Comparison of ENCODE assay signal across 8 cellular contexts in the genomic region with DNA sequence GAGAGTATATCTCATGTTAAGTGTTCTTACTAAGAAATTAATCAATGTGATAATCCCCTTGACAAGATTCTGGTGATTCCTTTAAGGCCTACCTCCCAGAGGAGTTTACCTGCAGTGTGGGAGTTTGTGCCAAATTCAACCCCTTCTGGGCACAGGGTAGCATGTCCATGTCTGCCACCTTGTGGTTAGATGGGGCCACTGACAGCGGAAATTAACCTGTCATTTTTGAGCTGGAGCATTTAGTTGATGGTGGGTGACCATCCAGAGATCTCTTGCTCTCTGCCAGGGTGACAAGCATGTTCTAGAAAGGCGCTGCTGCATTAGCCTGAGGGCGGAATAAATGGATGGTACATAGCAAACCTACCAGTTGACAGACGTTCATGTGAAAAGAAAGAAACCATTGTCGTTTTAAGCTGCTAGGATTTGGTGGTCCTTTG.
DNase-seq lines count a peak whose midpoint lies in the region; ATAC-seq and TF ChIP-seq lines count a peak whose summit lies in the region.

No MANE protein-coding gene starts in this region.

- peak; percentile 92 for ATAC-seq in GM21576 (IDR thresholded peaks at IDR 0.05; ENCODE audit: unreplicated experiment)
- ATAC-seq in RWPE2 (ENCODE audit: low read depth), result peak; percentile 76
- no peak for ATAC-seq in sciatic nerve

- H3K36me3 ChIP-seq in RWPE2 (ENCODE audit: low read depth) (no peaks in the 10 kb centered on the region), left ventricle myocardium inferior (no peaks in the 10 kb centered on the region)

- in situ Hi-C loops in G401 (cut with HindIII; ENCODE audit: low sequenced_read_pairs), result no loop called here

- no peaks in the 10 kb centered on the region for H3K9me3 ChIP-seq in RWPE2 (ENCODE audit: severe bottlenecking)
- H3K9me3 ChIP-seq in left ventricle myocardium inferior (replicated peaks), result no peaks in the 10 kb centered on the region

- H3K27ac ChIP-seq in RWPE2 (ENCODE audit: poor library complexity, severe bottlenecking), result no peak overlapping the region
- no peak overlapping the region for H3K27ac ChIP-seq in left ventricle myocardium inferior (replicated peaks)

- TF ChIP-seq CTCF in RWPE2 (IDR thresholded peaks at IDR 0.05; ENCODE audit: poor library complexity, severe bottlenecking) (peak; percentile 93), left ventricle myocardium inferior (IDR thresholded peaks at IDR 0.05; ENCODE audit: borderline replicate concordance) (peak; percentile 78)

- DNase-seq in G401 (ENCODE audit: low spot score), result peak; percentile 13
- DNase-seq in HUDEP-2 (lab: John Stamatoyannopoulos, UW; ENCODE audit: unreplicated experiment in 76 of 76), result peak in 53 of 76 experiments; percentile 2 to 66 (median 20)
- no peak for DNase-seq in RWPE2 (ENCODE audit: low spot score)
- peak; percentile 56 for DNase-seq in activated naive CD4-positive, alpha-beta T cell treated with Interleukin-2 at 50 U/mL for 16 hours
- DNase-seq in left ventricle myocardium inferior, result no peak
- peak; percentile 12 to 20 for DNase-seq in stimulated activated CD4-positive, alpha-beta T cell treated with anti-CD3 and anti-CD28 coated beads, Interleukin-15, amount 100 ng/mL, for 1 hour (ENCODE audit: low read depth in 1 of 2, low spot score in 1 of 2)
- no peak for DNase-seq in sciatic nerve (ENCODE audit: low spot score)

- H3K4me3 ChIP-seq in RWPE2 (ENCODE audit: severe bottlenecking), result no peak overlapping the region
- no peak overlapping the region for H3K4me3 ChIP-seq in left ventricle myocardium inferior

- intact Hi-C loops in left ventricle myocardium inferior (cut with micrococcal nuclease), result no loop called here
- intact Hi-C loops in sciatic nerve (cut with DNase I), result no loop called here

- H3K4me1 ChIP-seq in RWPE2 (ENCODE audit: insufficient read depth, poor library complexity, severe bottlenecking) (peaks cover 4% of the 10 kb centered on the region), left ventricle myocardium inferior (no peaks in the 10 kb centered on the region)

- peaks cover 14% of the 10 kb centered on the region for H3K27me3 ChIP-seq in RWPE2 (ENCODE audit: insufficient read depth, poor library complexity, severe bottlenecking)
- H3K27me3 ChIP-seq in left ventricle myocardium inferior (ENCODE audit: low read depth), result no peaks in the 10 kb centered on the region

Comparison
In these comparisons a context has a peak if more than half of its experiments do, and no peak if none do; other contexts are left out.
1. DNase-seq: peak in G401 (single experiment), HUDEP-2 (53 of 76), activated naive CD4-positive, alpha-beta T cell treated with Interleukin-2 at 50 U/mL for 16 hours (single experiment) and stimulated activated CD4-positive, alpha-beta T cell treated with anti-CD3 and anti-CD28 coated beads, Interleukin-15, amount 100 ng/mL, for 1 hour (2 of 2); none in RWPE2 (single experiment), left ventricle myocardium inferior (single experiment) and sciatic nerve (single experiment).